10 cellular contexts compared by ENCODE assay signal in the genomic region with DNA sequence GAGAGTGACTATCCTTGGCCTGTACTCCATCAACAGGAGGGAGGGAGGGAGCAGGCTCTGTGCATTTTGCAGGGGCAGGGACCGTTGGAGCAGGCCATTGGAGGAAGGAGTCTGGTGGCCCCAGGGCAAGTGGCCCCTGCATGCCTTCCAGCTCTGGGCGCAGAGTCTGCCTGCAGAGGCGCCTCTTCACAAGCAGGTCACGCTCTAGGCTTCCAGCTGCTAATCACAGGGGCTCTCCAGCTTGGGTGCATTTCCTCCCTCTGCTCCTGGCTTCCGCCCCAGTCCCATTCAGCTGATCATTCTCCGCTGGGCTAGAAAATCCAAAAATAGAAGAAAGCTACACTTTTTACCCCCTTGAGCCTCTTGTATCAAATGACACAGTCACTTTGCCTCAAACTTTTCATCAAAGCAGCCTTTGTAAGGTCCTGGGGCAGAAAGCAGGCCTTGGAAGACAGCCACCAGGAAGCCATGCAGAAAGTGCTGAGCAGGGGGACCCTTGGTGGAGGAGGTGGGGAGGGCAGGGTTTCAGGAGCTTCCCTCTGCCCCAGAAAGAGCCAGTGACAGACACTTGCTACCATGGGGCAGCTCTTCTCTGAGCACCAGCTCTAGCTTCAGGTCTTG. TPM values are rescaled to one million over a fixed set of nuclear protein-coding genes. Genes with fewer than 3 reads are reported as not detected.
DNase-seq lines count a peak whose midpoint lies in the region; ATAC-seq and TF ChIP-seq lines count a peak whose summit lies in the region.
"Had no signal": no experiment of that assay in that cellular context is flagged by ENCODE, and none has a peak within 500 bp of the region (broad histone marks: within the 10 kb centered on the region; RNA-seq: fewer than 3 reads in every experiment).

No MANE protein-coding gene starts in this region.

- H3K36me3 ChIP-seq in effector memory CD4-positive, alpha-beta T cell (ENCODE audit: control insufficient read depth, insufficient read depth, low read length): no peaks in the 10 kb centered on the region

- H3K9me3 Mint-ChIP-seq in T-helper 2 cell treated with Interferon-gamma antibody and Interleukin-4, amounts not matched to agents 5 μg/mL and 100 μg/mL, for 36 hours: no peaks in the 10 kb centered on the region
- H3K9me3 Mint-ChIP-seq in CD14-positive monocyte: peaks cover 0 to 2% (median 0%) of the 10 kb centered on the region in 7 donors

- no peaks in the 10 kb centered on the region for H3K4me1 ChIP-seq in effector memory CD4-positive, alpha-beta T cell (ENCODE audit: control insufficient read depth, insufficient read depth, low read length, poor library complexity, severe bottlenecking)

- H3K4me3 Mint-ChIP-seq in T-helper 2 cell treated with Interferon-gamma antibody and Interleukin-4, amounts not matched to agents 5 μg/mL and 100 μg/mL, for 36 hours: no peak overlapping the region
- H3K4me3 Mint-ChIP-seq in CD14-positive monocyte: no peak overlapping the region

- no peaks in the 10 kb centered on the region for H3K36me3 Mint-ChIP-seq in T-helper 2 cell treated with Interferon-gamma antibody and Interleukin-4, amounts not matched to agents 5 μg/mL and 100 μg/mL, for 36 hours (ENCODE audit: low read depth)
- H3K36me3 Mint-ChIP-seq in CD14-positive monocyte: peaks cover 0 to 3% of the 10 kb centered on the region in 2 donors

- no peak overlapping the region for H3K27ac ChIP-seq in effector memory CD4-positive, alpha-beta T cell (ENCODE audit: insufficient read depth, low read length, poor library complexity, severe bottlenecking)
- H3K27ac ChIP-seq: KMS-11 had no signal

- H3K4me3 ChIP-seq in effector memory CD4-positive, alpha-beta T cell (ENCODE audit: insufficient read depth, low read depth, low read length, poor library complexity, severe bottlenecking): no peak overlapping the region

- H3K27me3 Mint-ChIP-seq in T-helper 2 cell treated with Interferon-gamma antibody and Interleukin-4, amounts not matched to agents 5 μg/mL and 100 μg/mL, for 36 hours (ENCODE audit: low read depth): peaks cover 3% of the 10 kb centered on the region
- H3K27me3 Mint-ChIP-seq in CD14-positive monocyte (ENCODE audit: low read depth in 3 of 3): peaks cover 0 to 3% (median 2%) of the 10 kb centered on the region in 3 donors

- H3K9me3 ChIP-seq in effector memory CD4-positive, alpha-beta T cell (ENCODE audit: control insufficient read depth, low read length): no peaks in the 10 kb centered on the region

- DNase-seq in head of caudate nucleus (peak; percentile 60 to 90 (median 77)), sciatic nerve (ENCODE audit: low spot score) (peak; percentile 78), CD14-positive monocyte (ENCODE audit: low spot score) (no peak)
- DNase-seq in effector memory CD4-positive, alpha-beta T cell: no peak
- no peak for DNase-seq in T-helper 2 cell treated with Interferon-gamma antibody and Interleukin-4, amounts not matched to agents 5 μg/mL and 100 μg/mL, for 36 hours (ENCODE audit: low spot score)

- intact Hi-C loops in head of caudate nucleus (cut with DNase I) (no loop called here), sciatic nerve (cut with DNase I) (no loop called here), CD14-positive monocyte (cut with micrococcal nuclease) (no loop called here)

- ATAC-seq in GM18909 (IDR thresholded peaks at IDR 0.05; ENCODE audit: poor library complexity, unreplicated experiment): peak; percentile 66
- peak; percentile 72 for ATAC-seq in HG03460 (IDR thresholded peaks at IDR 0.05; ENCODE audit: unreplicated experiment)
- peak; percentile 86 for ATAC-seq in sciatic nerve
- no peak for ATAC-seq in GM19455 (IDR thresholded peaks at IDR 0.05; ENCODE audit: unreplicated experiment)

- TF ChIP-seq CTCF in CD14-positive monocyte (IDR thresholded peaks at IDR 0.05): no peak

- no peak overlapping the region for H3K27ac Mint-ChIP-seq in T-helper 2 cell treated with Interferon-gamma antibody and Interleukin-4, amounts not matched to agents 5 μg/mL and 100 μg/mL, for 36 hours
- peak overlapping the region in 2 of 7 donors; percentile 19 to 73 for H3K27ac Mint-ChIP-seq in CD14-positive monocyte

- H3K27me3 ChIP-seq in effector memory CD4-positive, alpha-beta T cell (replicated peaks; ENCODE audit: control insufficient read depth, insufficient read depth, low read length, poor library complexity, severe bottlenecking): no peaks in the 10 kb centered on the region

- H3K4me1 Mint-ChIP-seq in T-helper 2 cell treated with Interferon-gamma antibody and Interleukin-4, amounts not matched to agents 5 μg/mL and 100 μg/mL, for 36 hours (ENCODE audit: low read depth): peaks cover 10% of the 10 kb centered on the region
- peaks cover 18% of the 10 kb centered on the region for H3K4me1 Mint-ChIP-seq in CD14-positive monocyte

RNA-seq across cellular contexts. Expression of gene TMEM247, which starts 11.3 kb away (rescaled TPM):
- not detected for total RNA-seq in sciatic nerve
- polyA plus RNA-seq in CD14-positive monocyte: not detected
- total RNA-seq: epithelial cell of proximal tubule had no signal

RNA-seq across cellular contexts. Expression of gene RHOQ, which starts 51.7 kb away (rescaled TPM):
- total RNA-seq in sciatic nerve: 152 TPM
- polyA plus RNA-seq in CD14-positive monocyte: 10 to 100 TPM; 13.9 to 14.1 TPM

RNA-seq across cellular contexts. Expression of gene ATP6V1E2, which starts 51.7 kb away (rescaled TPM):
- 6.7 TPM for total RNA-seq in sciatic nerve
- polyA plus RNA-seq in CD14-positive monocyte: 1 to 10 TPM; 3.7 to 4.0 TPM

Comparison
In these comparisons a context has a peak if more than half of its experiments do, and no peak if none do; other contexts are left out.
1. DNase-seq: peak in head of caudate nucleus (42 of 42) and sciatic nerve (single experiment); none in effector memory CD4-positive, alpha-beta T cell (0 of 3), T-helper 2 cell treated with Interferon-gamma antibody and Interleukin-4, amounts not matched to agents 5 μg/mL and 100 μg/mL, for 36 hours (single experiment) and CD14-positive monocyte (single experiment).